9 cellular contexts compared by ENCODE assay signal in the genomic region with DNA sequence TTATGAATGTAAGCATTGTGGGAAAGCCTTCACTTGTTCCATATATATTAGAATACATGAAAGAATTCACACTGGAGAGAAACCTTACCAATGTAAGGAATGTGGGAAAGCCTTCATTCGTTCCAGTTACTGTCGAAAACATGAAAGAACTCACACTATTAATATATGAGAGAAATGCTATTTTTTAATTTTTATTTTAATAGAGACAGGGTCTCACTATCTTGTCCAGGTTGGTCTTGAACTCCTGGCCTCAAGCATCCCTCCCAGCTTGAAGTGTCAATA. TPM values are rescaled to one million over a fixed set of nuclear protein-coding genes. Genes with fewer than 3 reads are reported as not detected.
"Had no signal": no experiment of that assay in that cellular context is flagged by ENCODE, and none has a peak within 500 bp of the region (broad histone marks: within the 10 kb centered on the region; RNA-seq: fewer than 3 reads in every experiment).

No MANE protein-coding gene starts in this region.

- ATAC-seq: HCT116 had no signal

- FAIRE-seq: HTR-8/SVneo had no signal

- H2AFZ ChIP-seq: GM23248 had no signal

- H3K27ac ChIP-seq: GM23248 had no signal

- H3K4me1 ChIP-seq: HAP-1 had no signal

- H3K36me3 ChIP-seq: HAP-1 had no signal

- H3K9ac ChIP-seq: GM23248 had no signal

- H3K4me3 ChIP-seq: GM23248, HAP-1 had no signal

- DNase-seq: GM23248, GOT3, H7, IMR-90 had no signal

RNA-seq across cellular contexts. Expression of a gene that starts 8.7 kb away (rescaled TPM):
- total RNA-seq: H4, HT-29 had no signal

RNA-seq across cellular contexts. Expression of a gene that starts 40.2 kb away (rescaled TPM):
- total RNA-seq: H7 had no signal

RNA-seq across cellular contexts. Expression of a gene that starts 41.5 kb away (rescaled TPM):
- total RNA-seq: H7, HT-29 had no signal
